Comparison of ENCODE assay signal across 13 cellular contexts in genomic region chr6:36349240-36349639, GRCh38. TPM values are rescaled to one million over a fixed set of nuclear protein-coding genes. Genes with fewer than 3 reads are reported as not detected.
A peak's percentile ranks its signal among the peaks of the same experiment; 100 is the strongest.
DNase-seq lines count a peak whose midpoint lies in the region; ATAC-seq and TF ChIP-seq lines count a peak whose summit lies in the region.
"Had no signal": no experiment of that assay in that cellular context is flagged by ENCODE, and none has a peak within 500 bp of the region (broad histone marks: within the 10 kb centered on the region; RNA-seq: fewer than 3 reads in every experiment).

No MANE protein-coding gene starts in this region.

- H3K27ac Mint-ChIP-seq in CD8-positive, alpha-beta T cell, result no peak overlapping the region
- H3K27ac Mint-ChIP-seq in type B pancreatic cell, result no peak overlapping the region
- H3K27ac Mint-ChIP-seq: activated naive CD8-positive, alpha-beta T cell treated with anti-CD3 and anti-CD28 coated beads, Interleukin-2, amount 50 U/mL, for 24 hours had no signal

- peaks cover 2% of the 10 kb centered on the region for H3K4me1 Mint-ChIP-seq in CD8-positive, alpha-beta T cell (ENCODE audit: low read depth)
- peaks cover 22% of the 10 kb centered on the region for H3K4me1 Mint-ChIP-seq in type B pancreatic cell (ENCODE audit: unreplicated experiment)
- H3K4me1 Mint-ChIP-seq: activated naive CD8-positive, alpha-beta T cell treated with anti-CD3 and anti-CD28 coated beads, Interleukin-2, amount 50 U/mL, for 24 hours had no signal

- CTCF ChIA-PET in CD8-positive, alpha-beta T cell (lab: Charles Lee), result interaction anchor here (0.7 to 1.1 kb wide), 2 partner anchors 8 to 10 kb away, joined by 4 to 5 read pairs; no protein-coding TSS in a partner anchor

- H3K4me3 ChIP-seq in CD8-positive, alpha-beta T cell (ENCODE audit: low read depth, low read length), result no peak overlapping the region
- no peak overlapping the region for H3K4me3 ChIP-seq in LNCaP clone FGC (ENCODE audit: low read depth, low read length)
- H3K4me3 ChIP-seq: MG63 had no signal

- intact Hi-C loops in CD8-positive, alpha-beta T cell (cut with DNase I, micrococcal nuclease), result no loop called here
- intact Hi-C loops in left cardiac atrium (cut with DNase I), result no loop called here

- no peaks in the 10 kb centered on the region for H3K9me3 ChIP-seq in CD8-positive, alpha-beta T cell (ENCODE audit: low read length)
- H3K9me3 ChIP-seq: MG63 had no signal

- no peaks in the 10 kb centered on the region for H3K36me3 ChIP-seq in CD8-positive, alpha-beta T cell (ENCODE audit: insufficient read depth, low read length)
- H3K36me3 ChIP-seq: MG63 had no signal

- no peak overlapping the region for H3K27ac ChIP-seq in CD8-positive, alpha-beta T cell (ENCODE audit: low read depth, low read length)
- H3K27ac ChIP-seq in epithelial cell of prostate, result no peak overlapping the region

- H3K27me3 Mint-ChIP-seq in CD8-positive, alpha-beta T cell (ENCODE audit: low read depth), result peaks cover 3% of the 10 kb centered on the region
- H3K27me3 Mint-ChIP-seq in type B pancreatic cell, result no peaks in the 10 kb centered on the region

- H3K9me3 Mint-ChIP-seq in CD8-positive, alpha-beta T cell, result peaks cover 2% of the 10 kb centered on the region
- peaks cover 12% of the 10 kb centered on the region for H3K9me3 Mint-ChIP-seq in type B pancreatic cell
- H3K9me3 Mint-ChIP-seq: activated naive CD8-positive, alpha-beta T cell treated with anti-CD3 and anti-CD28 coated beads, Interleukin-2, amount 50 U/mL, for 24 hours had no signal

- H3K36me3 Mint-ChIP-seq in CD8-positive, alpha-beta T cell, result no peaks in the 10 kb centered on the region
- H3K36me3 Mint-ChIP-seq in type B pancreatic cell, result no peaks in the 10 kb centered on the region

- POLR2A ChIA-PET in CD8-positive, alpha-beta T cell (lab: Charles Lee), result no interaction called here

- H3K27me3 ChIP-seq in CD8-positive, alpha-beta T cell (ENCODE audit: insufficient read depth, low read length), result no peaks in the 10 kb centered on the region
- H3K27me3 ChIP-seq: MG63 had no signal

- peak; percentile 54 for ATAC-seq in CD8-positive, alpha-beta T cell
- ATAC-seq in HG03039 (IDR thresholded peaks at IDR 0.05; ENCODE audit: unreplicated experiment) (no peak), left cardiac atrium (no peak), GM18511 (IDR thresholded peaks at IDR 0.05; ENCODE audit: unreplicated experiment) (no peak)
- ATAC-seq: activated CD4-positive, CD25-positive, alpha-beta regulatory T cell treated with anti-CD3 and anti-CD28 coated beads, Interleukin-2, amount 50 U/mL, for 24 hours; activated naive CD8-positive, alpha-beta T cell treated with anti-CD3 and anti-CD28 coated beads, Interleukin-2, amount 50 U/mL, for 24 hours had no signal

- no peaks in the 10 kb centered on the region for H3K4me1 ChIP-seq in CD8-positive, alpha-beta T cell (ENCODE audit: insufficient read depth, low read length)

- peak in 4 of 7 experiments; percentile 5 to 67 (median 28) for DNase-seq in CD8-positive, alpha-beta T cell
- DNase-seq in LNCaP clone FGC (ENCODE audit: low read depth), result peak; percentile 97
- DNase-seq in NCI-H526 (lab: John Stamatoyannopoulos, UW), result peak; percentile 79 to 81
- DNase-seq in epithelial cell of prostate (ENCODE audit: low read depth, low spot score), result peak; percentile 74
- DNase-seq in type B pancreatic cell (ENCODE audit: extremely low spot score, unreplicated experiment), result no peak
- no peak for DNase-seq in left cardiac atrium
- DNase-seq: activated naive CD8-positive, alpha-beta T cell treated with anti-CD3 and anti-CD28 coated beads, Interleukin-2, amount 50 U/mL, for 24 hours; effector CD8-positive, alpha-beta T cell; HCEC 1CT; MG63 had no signal

- no peak overlapping the region for H3K4me3 Mint-ChIP-seq in CD8-positive, alpha-beta T cell
- no peak overlapping the region for H3K4me3 Mint-ChIP-seq in type B pancreatic cell
- H3K4me3 Mint-ChIP-seq: activated naive CD8-positive, alpha-beta T cell treated with anti-CD3 and anti-CD28 coated beads, Interleukin-2, amount 50 U/mL, for 24 hours had no signal

- no peak for TF ChIP-seq CTCF in CD8-positive, alpha-beta T cell (IDR thresholded peaks at IDR 0.05)
- TF ChIP-seq CTCF in LNCaP clone FGC (IDR thresholded peaks at IDR 0.05; ENCODE audit: control insufficient read depth, extremely low read depth, insufficient read depth), result no peak
- TF ChIP-seq CTCF in type B pancreatic cell (conservative IDR thresholded peaks at IDR 0.05), result no peak

RNA-seq across cellular contexts. Expression of gene BNIP5, which starts 12.6 kb away (rescaled TPM):
- total RNA-seq in CD8-positive, alpha-beta T cell, result not detected
- 1.4 and 2.1 TPM in 2 replicates for total RNA-seq in type B pancreatic cell (ENCODE audit: low replicate concordance)
- not detected for total RNA-seq in left cardiac atrium

RNA-seq across cellular contexts. Expression of gene ETV7, which starts 38.2 kb away (rescaled TPM):
- under 1 TPM in 1 of 2 experiments, not detected in 1; 0.30 TPM for total RNA-seq in CD8-positive, alpha-beta T cell
- total RNA-seq in type B pancreatic cell (ENCODE audit: low replicate concordance), result 1.7 and 3.3 TPM in 2 replicates
- under 1 TPM; 0.47 to 0.63 TPM for total RNA-seq in left cardiac atrium

Comparison
In these comparisons a context has a peak if more than half of its experiments do, and no peak if none do; other contexts are left out.
1. DNase-seq: peak in CD8-positive, alpha-beta T cell (4 of 7), LNCaP clone FGC (single experiment), NCI-H526 (2 of 2) and epithelial cell of prostate (single experiment); none in type B pancreatic cell (single experiment) and left cardiac atrium (single experiment).